1 cellular context compared by ENCODE assay signal in genomic region chr10:92848441-92849233, GRCh38.
TF ChIP-seq lines count a peak whose summit lies in the region.

Gene EXOC6 (plus strand): TSS chr10:92848520. CDS start chr10:92848534, 14 bp downstream.

TF ChIP-seq in HepG2, 621 proteins besides CTCF, POLR2A, EP300 and RAD21 (continued from another document and continues in another):
- peak; percentile 72; the same call in 1 of the 2 replicates for TF ChIP-seq ZFP91 (CRISPR knock-in tag; IDR thresholded peaks at IDR 0.05; ENCODE audit: borderline replicate concordance)
- no peak for TF ChIP-seq THYN1 (CRISPR knock-in tag; IDR thresholded peaks at IDR 0.05; ENCODE audit: borderline replicate concordance, low read depth)
- peak; percentile 43; the same call in 1 of the 2 replicates for TF ChIP-seq RXRA (CRISPR knock-in tag; IDR thresholded peaks at IDR 0.05)
- TF ChIP-seq ZFP37 (CRISPR knock-in tag; IDR thresholded peaks at IDR 0.05; ENCODE audit: borderline replicate concordance) = no peak
- TF ChIP-seq NR2C2 (CRISPR knock-in tag; IDR thresholded peaks at IDR 0.05; ENCODE audit: borderline replicate concordance) = 0 out of 2 replicates have a peak, but pooled peaks have one; percentile 12
- TF ChIP-seq KAT2B (IDR thresholded peaks at IDR 0.05; ENCODE audit: borderline replicate concordance, low read depth, low read length) = no peak
- TF ChIP-seq ZNF224 (CRISPR knock-in tag; IDR thresholded peaks at IDR 0.05) = no peak
- no peak for TF ChIP-seq ZBTB1 (CRISPR knock-in tag; IDR thresholded peaks at IDR 0.05; ENCODE audit: borderline replicate concordance)
- 0 out of 2 replicates have a peak, but pooled peaks have one; percentile 37 for TF ChIP-seq SALL1 (CRISPR knock-in tag; IDR thresholded peaks at IDR 0.05)
- no peak for TF ChIP-seq ZNF75D (CRISPR knock-in tag; IDR thresholded peaks at IDR 0.05; ENCODE audit: borderline replicate concordance)
- no peak for TF ChIP-seq NFKBIZ (CRISPR knock-in tag; IDR thresholded peaks at IDR 0.05)
- 0 out of 2 replicates have a peak, but pooled peaks have one; percentile 23 for TF ChIP-seq ISL2 (CRISPR knock-in tag; IDR thresholded peaks at IDR 0.05)
- TF ChIP-seq AGO2 (optimal IDR thresholded peaks at IDR 0.05; ENCODE audit: low read depth, low read length) = peak; percentile 78
- no peak for TF ChIP-seq ZNF83 (CRISPR knock-in tag; IDR thresholded peaks at IDR 0.05; ENCODE audit: borderline replicate concordance)
- TF ChIP-seq MXD3 (CRISPR knock-in tag; IDR thresholded peaks at IDR 0.05) = no peak
- peak; percentile 17; the same call in 1 of the 2 replicates for TF ChIP-seq ZNF274 (CRISPR knock-in tag; IDR thresholded peaks at IDR 0.05)
- no peak for TF ChIP-seq NFYC (CRISPR knock-in tag; IDR thresholded peaks at IDR 0.05)
- TF ChIP-seq ZNF317 (CRISPR knock-in tag; IDR thresholded peaks at IDR 0.05) = no peak
- TF ChIP-seq POLR2G (IDR thresholded peaks at IDR 0.05; ENCODE audit: low read depth, low read length) = peak; percentile 84
- peak; percentile 63 for TF ChIP-seq TAF15 (IDR thresholded peaks at IDR 0.05; ENCODE audit: low read depth, low read length, poor library complexity, severe bottlenecking)
- no peak for TF ChIP-seq GTF3A (CRISPR knock-in tag; conservative IDR thresholded peaks at IDR 0.05)
- TF ChIP-seq KLF11 (CRISPR knock-in tag; IDR thresholded peaks at IDR 0.05) = no peak
- TF ChIP-seq ZBTB8A (CRISPR knock-in tag; IDR thresholded peaks at IDR 0.05; ENCODE audit: borderline replicate concordance, low read depth) = no peak
- TF ChIP-seq SRSF9 (IDR thresholded peaks at IDR 0.05; ENCODE audit: borderline replicate concordance, insufficient read depth, low read depth, low read length, poor library complexity, severe bottlenecking) = no peak
- no peak for TF ChIP-seq ZBTB33 (CRISPR knock-in tag; IDR thresholded peaks at IDR 0.05)
- peak; percentile 79 for TF ChIP-seq RBFOX2 (IDR thresholded peaks at IDR 0.05; ENCODE audit: low read depth, low read length)
- TF ChIP-seq ZNF562 (CRISPR knock-in tag; IDR thresholded peaks at IDR 0.05; ENCODE audit: borderline replicate concordance) = no peak
- no peak for TF ChIP-seq ZNF766 (CRISPR knock-in tag; IDR thresholded peaks at IDR 0.05; ENCODE audit: borderline replicate concordance)
- peak; percentile 56; the same call in 1 of the 2 replicates for TF ChIP-seq ZNF749 (CRISPR knock-in tag; IDR thresholded peaks at IDR 0.05; ENCODE audit: borderline replicate concordance)
- no peak for TF ChIP-seq PLRG1 (conservative IDR thresholded peaks at IDR 0.05)
- TF ChIP-seq, protein P1, sequence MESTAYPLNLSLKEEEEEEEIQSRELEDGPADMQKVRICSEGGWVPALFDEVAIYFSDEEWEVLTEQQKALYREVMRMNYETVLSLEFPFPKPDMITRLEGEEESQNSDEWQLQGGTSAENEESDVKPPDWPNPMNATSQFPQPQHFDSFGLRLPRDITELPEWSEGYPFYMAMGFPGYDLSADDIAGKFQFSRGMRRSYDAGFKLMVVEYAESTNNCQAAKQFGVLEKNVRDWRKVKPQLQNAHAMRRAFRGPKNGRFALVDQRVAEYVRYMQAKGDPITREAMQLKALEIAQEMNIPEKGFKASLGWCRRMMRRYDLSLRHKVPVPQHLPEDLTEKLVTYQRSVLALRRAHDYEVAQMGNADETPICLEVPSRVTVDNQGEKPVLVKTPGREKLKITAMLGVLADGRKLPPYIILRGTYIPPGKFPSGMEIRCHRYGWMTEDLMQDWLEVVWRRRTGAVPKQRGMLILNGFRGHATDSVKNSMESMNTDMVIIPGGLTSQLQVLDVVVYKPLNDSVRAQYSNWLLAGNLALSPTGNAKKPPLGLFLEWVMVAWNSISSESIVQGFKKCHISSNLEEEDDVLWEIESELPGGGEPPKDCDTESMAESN (CRISPR knock-in tag; conservative IDR thresholded peaks at IDR 0.05) = no peak
- 0 out of 2 replicates have a peak, but pooled peaks have one; percentile 48 for TF ChIP-seq ZNF513 (CRISPR knock-in tag; conservative IDR thresholded peaks at IDR 0.05)
- no peak for TF ChIP-seq NFKB2 (CRISPR knock-in tag; IDR thresholded peaks at IDR 0.05; ENCODE audit: borderline replicate concordance)
- TF ChIP-seq MXD4 (CRISPR knock-in tag; IDR thresholded peaks at IDR 0.05) = peak; percentile 19; the same call in 1 of the 2 replicates
- no peak for TF ChIP-seq SMAD3 (CRISPR knock-in tag; IDR thresholded peaks at IDR 0.05)
- TF ChIP-seq ZNF564 (CRISPR knock-in tag; IDR thresholded peaks at IDR 0.05) = 0 out of 2 replicates have a peak, but pooled peaks have one; percentile 26
- TF ChIP-seq, protein P2, sequence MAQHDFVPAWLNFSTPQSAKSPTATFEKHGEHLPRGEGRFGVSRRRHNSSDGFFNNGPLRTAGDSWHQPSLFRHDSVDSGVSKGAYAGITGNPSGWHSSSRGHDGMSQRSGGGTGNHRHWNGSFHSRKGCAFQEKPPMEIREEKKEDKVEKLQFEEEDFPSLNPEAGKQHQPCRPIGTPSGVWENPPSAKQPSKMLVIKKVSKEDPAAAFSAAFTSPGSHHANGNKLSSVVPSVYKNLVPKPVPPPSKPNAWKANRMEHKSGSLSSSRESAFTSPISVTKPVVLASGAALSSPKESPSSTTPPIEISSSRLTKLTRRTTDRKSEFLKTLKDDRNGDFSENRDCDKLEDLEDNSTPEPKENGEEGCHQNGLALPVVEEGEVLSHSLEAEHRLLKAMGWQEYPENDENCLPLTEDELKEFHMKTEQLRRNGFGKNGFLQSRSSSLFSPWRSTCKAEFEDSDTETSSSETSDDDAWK (CRISPR knock-in tag; IDR thresholded peaks at IDR 0.05) = no peak
- TF ChIP-seq KLF9 (CRISPR knock-in tag; IDR thresholded peaks at IDR 0.05; ENCODE audit: low read depth) = peak; percentile 84; the same call in 1 of the 2 replicates
- no peak for TF ChIP-seq HES4 (CRISPR knock-in tag; IDR thresholded peaks at IDR 0.05; ENCODE audit: borderline replicate concordance)
- no peak for TF ChIP-seq ZBTB7A (CRISPR knock-in tag; IDR thresholded peaks at IDR 0.05)
- peak; percentile 83 for TF ChIP-seq PHF8 (CRISPR knock-in tag; IDR thresholded peaks at IDR 0.05)
- TF ChIP-seq, protein P3, sequence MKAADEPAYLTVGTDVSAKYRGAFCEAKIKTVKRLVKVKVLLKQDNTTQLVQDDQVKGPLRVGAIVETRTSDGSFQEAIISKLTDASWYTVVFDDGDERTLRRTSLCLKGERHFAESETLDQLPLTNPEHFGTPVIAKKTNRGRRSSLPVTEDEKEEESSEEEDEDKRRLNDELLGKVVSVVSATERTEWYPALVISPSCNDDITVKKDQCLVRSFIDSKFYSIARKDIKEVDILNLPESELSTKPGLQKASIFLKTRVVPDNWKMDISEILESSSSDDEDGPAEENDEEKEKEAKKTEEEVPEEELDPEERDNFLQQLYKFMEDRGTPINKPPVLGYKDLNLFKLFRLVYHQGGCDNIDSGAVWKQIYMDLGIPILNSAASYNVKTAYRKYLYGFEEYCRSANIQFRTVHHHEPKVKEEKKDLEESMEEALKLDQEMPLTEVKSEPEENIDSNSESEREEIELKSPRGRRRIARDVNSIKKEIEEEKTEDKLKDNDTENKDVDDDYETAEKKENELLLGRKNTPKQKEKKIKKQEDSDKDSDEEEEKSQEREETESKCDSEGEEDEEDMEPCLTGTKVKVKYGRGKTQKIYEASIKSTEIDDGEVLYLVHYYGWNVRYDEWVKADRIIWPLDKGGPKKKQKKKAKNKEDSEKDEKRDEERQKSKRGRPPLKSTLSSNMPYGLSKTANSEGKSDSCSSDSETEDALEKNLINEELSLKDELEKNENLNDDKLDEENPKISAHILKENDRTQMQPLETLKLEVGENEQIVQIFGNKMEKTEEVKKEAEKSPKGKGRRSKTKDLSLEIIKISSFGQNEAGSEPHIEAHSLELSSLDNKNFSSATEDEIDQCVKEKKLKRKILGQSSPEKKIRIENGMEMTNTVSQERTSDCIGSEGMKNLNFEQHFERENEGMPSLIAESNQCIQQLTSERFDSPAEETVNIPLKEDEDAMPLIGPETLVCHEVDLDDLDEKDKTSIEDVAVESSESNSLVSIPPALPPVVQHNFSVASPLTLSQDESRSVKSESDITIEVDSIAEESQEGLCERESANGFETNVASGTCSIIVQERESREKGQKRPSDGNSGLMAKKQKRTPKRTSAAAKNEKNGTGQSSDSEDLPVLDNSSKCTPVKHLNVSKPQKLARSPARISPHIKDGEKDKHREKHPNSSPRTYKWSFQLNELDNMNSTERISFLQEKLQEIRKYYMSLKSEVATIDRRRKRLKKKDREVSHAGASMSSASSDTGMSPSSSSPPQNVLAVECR (CRISPR knock-in tag; IDR thresholded peaks at IDR 0.05; ENCODE audit: borderline replicate concordance) = peak; percentile 75; the same call in 1 of the 2 replicates
- TF ChIP-seq ZNF441 (CRISPR knock-in tag; IDR thresholded peaks at IDR 0.05; ENCODE audit: borderline replicate concordance) = no peak
- TF ChIP-seq RNF2 (conservative IDR thresholded peaks at IDR 0.05; ENCODE audit: low read depth) = no peak
- no peak for TF ChIP-seq KLF16 (CRISPR knock-in tag; IDR thresholded peaks at IDR 0.05)
- TF ChIP-seq ZNF552 (CRISPR knock-in tag; IDR thresholded peaks at IDR 0.05; ENCODE audit: borderline replicate concordance) = peak; percentile 57; the same call in 1 of the 2 replicates
- TF ChIP-seq NFE2L1 (CRISPR knock-in tag; IDR thresholded peaks at IDR 0.05; ENCODE audit: borderline replicate concordance) = 0 out of 2 replicates have a peak, but pooled peaks have one; percentile 53
- no peak for TF ChIP-seq MAF1 (CRISPR knock-in tag; IDR thresholded peaks at IDR 0.05; ENCODE audit: borderline replicate concordance)
- no peak for TF ChIP-seq ZNF496 (CRISPR knock-in tag; IDR thresholded peaks at IDR 0.05; ENCODE audit: insufficient replicate concordance)
- no peak for TF ChIP-seq TCF12 (IDR thresholded peaks at IDR 0.05)
- TF ChIP-seq TCF12 (CRISPR knock-in tag; IDR thresholded peaks at IDR 0.05) = no peak
- TF ChIP-seq, protein P4, sequence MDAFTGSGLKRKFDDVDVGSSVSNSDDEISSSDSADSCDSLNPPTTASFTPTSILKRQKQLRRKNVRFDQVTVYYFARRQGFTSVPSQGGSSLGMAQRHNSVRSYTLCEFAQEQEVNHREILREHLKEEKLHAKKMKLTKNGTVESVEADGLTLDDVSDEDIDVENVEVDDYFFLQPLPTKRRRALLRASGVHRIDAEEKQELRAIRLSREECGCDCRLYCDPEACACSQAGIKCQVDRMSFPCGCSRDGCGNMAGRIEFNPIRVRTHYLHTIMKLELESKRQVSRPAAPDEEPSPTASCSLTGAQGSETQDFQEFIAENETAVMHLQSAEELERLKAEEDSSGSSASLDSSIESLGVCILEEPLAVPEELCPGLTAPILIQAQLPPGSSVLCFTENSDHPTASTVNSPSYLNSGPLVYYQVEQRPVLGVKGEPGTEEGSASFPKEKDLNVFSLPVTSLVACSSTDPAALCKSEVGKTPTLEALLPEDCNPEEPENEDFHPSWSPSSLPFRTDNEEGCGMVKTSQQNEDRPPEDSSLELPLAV (CRISPR knock-in tag; conservative IDR thresholded peaks at IDR 0.05; ENCODE audit: low read depth) = no peak
- no peak for TF ChIP-seq SMARCC2 (IDR thresholded peaks at IDR 0.05)
- TF ChIP-seq ZNF326 (CRISPR knock-in tag; IDR thresholded peaks at IDR 0.05; ENCODE audit: borderline replicate concordance) = no peak
- no peak for TF ChIP-seq ZNF607 (CRISPR knock-in tag; IDR thresholded peaks at IDR 0.05; ENCODE audit: borderline replicate concordance)
- TF ChIP-seq MED13 (CRISPR knock-in tag; IDR thresholded peaks at IDR 0.05) = peak; percentile 27; the same call in 1 of the 2 replicates
- peak; percentile 40 for TF ChIP-seq ARNT2 (CRISPR knock-in tag; IDR thresholded peaks at IDR 0.05; ENCODE audit: low read depth)
- TF ChIP-seq PAX8 (CRISPR knock-in tag; IDR thresholded peaks at IDR 0.05; ENCODE audit: borderline replicate concordance) = no peak
- TF ChIP-seq SNRNP70 (IDR thresholded peaks at IDR 0.05; ENCODE audit: low read depth, low read length) = no peak
- no peak for TF ChIP-seq SSRP1 (CRISPR knock-in tag; IDR thresholded peaks at IDR 0.05)
- TF ChIP-seq KMT2A (CRISPR knock-in tag; IDR thresholded peaks at IDR 0.05) = peak; percentile 72; the same call in 1 of the 2 replicates
- no peak for TF ChIP-seq XBP1 (CRISPR knock-in tag; IDR thresholded peaks at IDR 0.05)
- TF ChIP-seq ASH2L (IDR thresholded peaks at IDR 0.05; ENCODE audit: insufficient read length, low read depth, low read length) = peak; percentile 81
